In genomic region chr20:14928083-14928482, GRCh38 we compare ENCODE assay signal across 19 cellular contexts.
DNase-seq lines count a peak whose midpoint lies in the region; ATAC-seq, FAIRE-seq and TF ChIP-seq lines count a peak whose summit lies in the region.
"Had no signal": no experiment of that assay in that cellular context is flagged by ENCODE, and none has a peak within 500 bp of the region (broad histone marks: within the 10 kb centered on the region; RNA-seq: fewer than 3 reads in every experiment).

No MANE protein-coding gene starts in this region.

- peak in 1 of 2 experiments; percentile 19 for DNase-seq in A549 (ENCODE audit: low read depth in 1 of 2, low spot score in 1 of 2)
- peak; percentile 41 for DNase-seq in HS-27A (ENCODE audit: low read depth)
- peak; percentile 47 for DNase-seq in NCI-H2227 treated with DMSO at 0.1 percent for 48 hours (lab: John Stamatoyannopoulos, UW)
- no peak for DNase-seq in astrocyte (ENCODE audit: low read depth)
- no peak for DNase-seq in spleen
- no peak for DNase-seq in HuH-7.5 (ENCODE audit: low spot score)
- DNase-seq: activated CD8-positive, alpha-beta T cell treated with anti-CD3 and anti-CD28 coated beads, Interleukin-2, amount 10 ng/mL, durations not matched to agents 7 days and 5 days; CD8-positive, alpha-beta T cell; midbrain; NCI-H446; Peyer's patch had no signal

- no peaks in the 10 kb centered on the region for H4K20me1 ChIP-seq in astrocyte (ENCODE audit: insufficient read depth, low read length)

- H3K36me3 Mint-ChIP-seq in astrocyte (ENCODE audit: low read depth, unreplicated experiment), result no peaks in the 10 kb centered on the region
- H3K36me3 Mint-ChIP-seq: CD8-positive, alpha-beta T cell had no signal

- TF ChIP-seq POLR2A in A549 (IDR thresholded peaks at IDR 0.05; ENCODE audit: low read length) (no peak), spleen (IDR thresholded peaks at IDR 0.05) (no peak)

- peak overlapping the region; percentile 44 for H3K27ac Mint-ChIP-seq in astrocyte (ENCODE audit: unreplicated experiment)
- H3K27ac Mint-ChIP-seq: activated CD8-positive, alpha-beta T cell treated with anti-CD3 and anti-CD28 coated beads, Interleukin-2, amount 10 ng/mL, durations not matched to agents 7 days and 5 days; activated T-helper 1 cell treated with anti-CD3 and anti-CD28 coated beads, Interleukin-12 subunit alpha, Interleukin-12 subunit beta, Interleukin-2, Interleukin-4 antibody, amounts not matched to agents 30 ng/mL and 10 ng/mL and 1 ng/mL, durations not matched to agents 14 hours and 24 hours and 36 hours; CD8-positive, alpha-beta T cell; GM23338; stimulated activated naive CD8-positive, alpha-beta T cell treated with anti-CD3 and anti-CD28 coated beads, Interleukin-15, Interleukin-2, amounts not matched to agents 100 ng/mL and 50 ng/mL, for 24 hours had no signal

- H3K9ac ChIP-seq in astrocyte (ENCODE audit: low read length), result no peak overlapping the region

- TF ChIP-seq CTCF in A549 (IDR thresholded peaks at IDR 0.05), result no peak
- no peak for TF ChIP-seq CTCF in astrocyte (IDR thresholded peaks at IDR 0.05; ENCODE audit: insufficient read depth, low read depth, low read length)
- TF ChIP-seq CTCF in spleen (IDR thresholded peaks at IDR 0.05 in 8 of 11, conservative IDR thresholded peaks at IDR 0.05 in 3 of 11), result no peak

- H3K4me3 ChIP-seq in A549, result no peak overlapping the region
- no peak overlapping the region for H3K4me3 ChIP-seq in astrocyte (ENCODE audit: insufficient read depth, low read depth, low read length)
- H3K4me3 ChIP-seq in spleen, result no peak overlapping the region
- H3K4me3 ChIP-seq: breast epithelium, GM12878, GM23338, Peyer's patch had no signal

- peaks cover 3% of the 10 kb centered on the region for H3K9me3 Mint-ChIP-seq in astrocyte (ENCODE audit: unreplicated experiment)
- H3K9me3 Mint-ChIP-seq: GM23338 had no signal

- H3K27me3 Mint-ChIP-seq in astrocyte (ENCODE audit: low read depth, unreplicated experiment), result no peaks in the 10 kb centered on the region
- H3K27me3 Mint-ChIP-seq: stimulated activated naive CD8-positive, alpha-beta T cell treated with anti-CD3 and anti-CD28 coated beads, Interleukin-15, Interleukin-2, amounts not matched to agents 100 ng/mL and 50 ng/mL, for 24 hours had no signal

- peaks cover 19% of the 10 kb centered on the region for H3K4me1 ChIP-seq in A549
- no peaks in the 10 kb centered on the region for H3K4me1 ChIP-seq in astrocyte (ENCODE audit: insufficient read depth, low read length)
- H3K4me1 ChIP-seq in spleen, result no peaks in the 10 kb centered on the region
- H3K4me1 ChIP-seq: breast epithelium, Peyer's patch had no signal

- H3K27me3 ChIP-seq in astrocyte (ENCODE audit: insufficient read depth, low read length), result no peaks in the 10 kb centered on the region
- H3K27me3 ChIP-seq in spleen (replicated peaks in 1 of 7), result no peaks in the 10 kb centered on the region
- H3K27me3 ChIP-seq: breast epithelium, Peyer's patch had no signal

- WGBS in A549 (ENCODE audit: missing lambda C conversion rate), result 8% methylated on average over 3 of the region's 3 CpGs
- 6 to 33% (median 22%) methylated on average over 3 of the region's 3 CpGs for WGBS in spleen, 5 donors

- TF ChIP-seq EP300 in A549 (IDR thresholded peaks at IDR 0.05), result no peak

- H3K79me2 ChIP-seq in astrocyte (ENCODE audit: insufficient read depth, low read length), result no peaks in the 10 kb centered on the region

- no peak overlapping the region for H3K27ac ChIP-seq in A549
- H3K27ac ChIP-seq in astrocyte (ENCODE audit: low read depth, low read length), result no peak overlapping the region
- no peak overlapping the region for H3K27ac ChIP-seq in spleen
- H3K27ac ChIP-seq: breast epithelium, Peyer's patch, VCaP had no signal

- TF ChIP-seq RAD21 in A549 (conservative IDR thresholded peaks at IDR 0.05 in 1 of 2, IDR thresholded peaks at IDR 0.05 in 1 of 2), result no peak

- FAIRE-seq in A549 (lab: Jason Lieb, UNC), result no peak
- FAIRE-seq in astrocyte (lab: Jason Lieb, UNC), result no peak

- H2AFZ ChIP-seq in astrocyte (ENCODE audit: low read depth, low read length), result no peak overlapping the region
- H2AFZ ChIP-seq: GM23338 had no signal

- POLR2A ChIA-PET in A549 (lab: Yijun Ruan, JAX), result no interaction called here

- peaks cover 26% of the 10 kb centered on the region for H3K4me1 Mint-ChIP-seq in astrocyte (ENCODE audit: low read depth, unreplicated experiment)

- H3K9me3 ChIP-seq in A549 (0 out of 3 replicates have a peak, but pooled peaks cover 2% of the 10 kb centered on the region), astrocyte (ENCODE audit: insufficient read depth, low read depth, low read length) (no peaks in the 10 kb centered on the region), spleen (peaks cover 0 to 29% (median 2%) of the 10 kb centered on the region in 8 donors)
- H3K9me3 ChIP-seq: breast epithelium, Peyer's patch had no signal

- ATAC-seq in A549, result no peak
- ATAC-seq in HG02642 (IDR thresholded peaks at IDR 0.05; ENCODE audit: poor library complexity, unreplicated experiment), result no peak
- no peak for ATAC-seq in GM18861 (IDR thresholded peaks at IDR 0.05; ENCODE audit: unreplicated experiment)
- ATAC-seq: activated CD8-positive, alpha-beta T cell treated with anti-CD3 and anti-CD28 coated beads, Interleukin-2, amount 10 ng/mL, durations not matched to agents 7 days and 5 days; CD8-positive, alpha-beta T cell; GM12878; GM23338 had no signal

- H3K4me3 Mint-ChIP-seq in astrocyte (ENCODE audit: unreplicated experiment), result no peak overlapping the region
- H3K4me3 Mint-ChIP-seq: activated CD8-positive, alpha-beta T cell treated with anti-CD3 and anti-CD28 coated beads, Interleukin-2, amount 10 ng/mL, durations not matched to agents 7 days and 5 days; activated T-helper 1 cell treated with anti-CD3 and anti-CD28 coated beads, Interleukin-12 subunit alpha, Interleukin-12 subunit beta, Interleukin-2, Interleukin-4 antibody, amounts not matched to agents 30 ng/mL and 10 ng/mL and 1 ng/mL, durations not matched to agents 14 hours and 24 hours and 36 hours; CD8-positive, alpha-beta T cell; GM23338; stimulated activated naive CD8-positive, alpha-beta T cell treated with anti-CD3 and anti-CD28 coated beads, Interleukin-15, Interleukin-2, amounts not matched to agents 100 ng/mL and 50 ng/mL, for 24 hours had no signal

- intact Hi-C loops in spleen (cut with DNase I; ENCODE audit: low total_unique reads), result loop anchor here (10.0 kb wide), 1 partner anchor 57 kb away; no protein-coding TSS in a partner anchor

- CTCF ChIA-PET in A549 (lab: Yijun Ruan, JAX), result no interaction called here

- no peak overlapping the region for H3K4me2 ChIP-seq in A549
- no peak overlapping the region for H3K4me2 ChIP-seq in astrocyte (ENCODE audit: low read length)
- H3K4me2 ChIP-seq: GM23338 had no signal

- no peaks in the 10 kb centered on the region for H3K36me3 ChIP-seq in astrocyte (ENCODE audit: insufficient read depth, low read length)
- no peaks in the 10 kb centered on the region for H3K36me3 ChIP-seq in spleen
- H3K36me3 ChIP-seq: breast epithelium, Peyer's patch had no signal

TF ChIP-seq in A549, 52 proteins besides CTCF, POLR2A, EP300 and RAD21:
- TF ChIP-seq CBX8 (IDR thresholded peaks at IDR 0.05), result no peak
- no peak for TF ChIP-seq ZSCAN20 (CRISPR knock-in tag; IDR thresholded peaks at IDR 0.05)
- no peak for TF ChIP-seq PHF8 (IDR thresholded peaks at IDR 0.05; ENCODE audit: borderline replicate concordance, low read depth)
- TF ChIP-seq MAX (IDR thresholded peaks at IDR 0.05), result no peak
- TF ChIP-seq FOSL2 (IDR thresholded peaks at IDR 0.05), result no peak
- TF ChIP-seq FOSL2 (CRISPR knock-in tag; IDR thresholded peaks at IDR 0.05), result peak; percentile 71
- peak; percentile 69 for TF ChIP-seq NFE2L2 (conservative IDR thresholded peaks at IDR 0.05; ENCODE audit: low read length)
- no peak for TF ChIP-seq BCL3 (IDR thresholded peaks at IDR 0.05)
- TF ChIP-seq JUN (IDR thresholded peaks at IDR 0.05), result no peak
- peak; percentile 91 for TF ChIP-seq MAFK (IDR thresholded peaks at IDR 0.05; ENCODE audit: partially characterized antibody)

Comparison
In these comparisons a context has a peak if more than half of its experiments do, and no peak if none do; other contexts are left out.
1. DNase-seq: peak in HS-27A (single experiment) and NCI-H2227 treated with DMSO at 0.1 percent for 48 hours (single experiment); none in astrocyte (single experiment), spleen (single experiment) and HuH-7.5 (single experiment).